1 cellular context compared by ENCODE assay signal in genomic region chr10:124542336-124542735, GRCh38.
TF ChIP-seq lines count a peak whose summit lies in the region.

No MANE protein-coding gene starts in this region.

TF ChIP-seq in H1, 55 proteins besides CTCF, POLR2A, EP300 and RAD21:
- TF ChIP-seq CBX8 (IDR thresholded peaks at IDR 0.05; ENCODE audit: borderline replicate concordance, low read depth, low read length) (no peak), TAF1 (IDR thresholded peaks at IDR 0.05; ENCODE audit: low read depth, low read length) (no peak), NANOG (IDR thresholded peaks at IDR 0.05; ENCODE audit: insufficient read depth, low read depth, low read length, poor library complexity, severe bottlenecking) (no peak), ZNF274 (IDR thresholded peaks at IDR 0.05; ENCODE audit: borderline replicate concordance, extremely low read depth, low read length) (no peak), CEBPB (IDR thresholded peaks at IDR 0.05; ENCODE audit: low read depth, low read length) (no peak), KDM5A (IDR thresholded peaks at IDR 0.05; ENCODE audit: low read length) (no peak), ASH2L (IDR thresholded peaks at IDR 0.05; ENCODE audit: low read length) (no peak), JUND (IDR thresholded peaks at IDR 0.05; ENCODE audit: low read length) (no peak), BCL11A (IDR thresholded peaks at IDR 0.05; ENCODE audit: low read depth in 2 of 2, low read length in 2 of 2) (no peak), CHD2 (IDR thresholded peaks at IDR 0.05; ENCODE audit: low read length) (no peak), JUN (IDR thresholded peaks at IDR 0.05; ENCODE audit: low read depth, low read length) (no peak), KDM4A (IDR thresholded peaks at IDR 0.05; ENCODE audit: low read depth, low read length, severe bottlenecking) (no peak), GABPA (IDR thresholded peaks at IDR 0.05; ENCODE audit: borderline replicate concordance, insufficient read depth, low read length) (no peak), POU5F1 (IDR thresholded peaks at IDR 0.05; ENCODE audit: low read depth, low read length) (no peak), SP4 (IDR thresholded peaks at IDR 0.05; ENCODE audit: low read length) (no peak)
TF ChIP-seq in H1: peak in this region for 0.
